In genomic region chr12:5882511-5883185, GRCh38 we compare ENCODE assay signal across 1 cellular context.
TF ChIP-seq lines count a peak whose summit lies in the region.

No MANE protein-coding gene starts in this region.

TF ChIP-seq in K562, 482 proteins besides CTCF, POLR2A, EP300 and RAD21 (continued from another document and continues in another):
- TF ChIP-seq THRB (CRISPR knock-in tag; conservative IDR thresholded peaks at IDR 0.05) (no peak), ARID1B (IDR thresholded peaks at IDR 0.05) (0 out of 2 replicates have a peak, but pooled peaks have one; percentile 14), FOXP4 (CRISPR knock-in tag; IDR thresholded peaks at IDR 0.05; ENCODE audit: borderline replicate concordance) (no peak), ATF2 (CRISPR knock-in tag; IDR thresholded peaks at IDR 0.05) (no peak), SFPQ (IDR thresholded peaks at IDR 0.05; ENCODE audit: low read depth, low read length) (no peak), RBM34 (IDR thresholded peaks at IDR 0.05; ENCODE audit: borderline replicate concordance, insufficient read depth, low read length) (no peak), ELF1 (tag; IDR thresholded peaks at IDR 0.05) (no peak), ZNF124 (CRISPR knock-in tag; IDR thresholded peaks at IDR 0.05) (no peak), HMBOX1 (IDR thresholded peaks at IDR 0.05) (no peak), ERF (CRISPR knock-in tag; IDR thresholded peaks at IDR 0.05) (no peak), NBN (IDR thresholded peaks at IDR 0.05; ENCODE audit: low read depth) (no peak), ZBTB40 (IDR thresholded peaks at IDR 0.05) (no peak), ZBTB40 (CRISPR knock-in tag; IDR thresholded peaks at IDR 0.05) (no peak), KHSRP (IDR thresholded peaks at IDR 0.05) (no peak), NCOA1 (IDR thresholded peaks at IDR 0.05; ENCODE audit: low read depth) (no peak), CBFA2T2 (conservative IDR thresholded peaks at IDR 0.05) (0 out of 2 replicates have a peak, but pooled peaks have one; percentile 3), ARID3A (IDR thresholded peaks at IDR 0.05; ENCODE audit: borderline replicate concordance, low read depth, low read length) (no peak), ETV1 (tag; conservative IDR thresholded peaks at IDR 0.05; ENCODE audit: low read depth) (no peak), GTF2A2 (tag; IDR thresholded peaks at IDR 0.05) (no peak), ZBTB11 (CRISPR knock-in tag; IDR thresholded peaks at IDR 0.05) (no peak), ETS1 (conservative IDR thresholded peaks at IDR 0.05; ENCODE audit: control insufficient read depth, low read depth, low read length) (no peak), BDP1 (IDR thresholded peaks at IDR 0.05; ENCODE audit: insufficient read depth, insufficient read length) (no peak), ZNF277 (CRISPR knock-in tag; IDR thresholded peaks at IDR 0.05; ENCODE audit: borderline replicate concordance) (no peak), RCOR1 (IDR thresholded peaks at IDR 0.05; ENCODE audit: borderline replicate concordance in 1 of 2, low read depth in 2 of 2, low read length in 2 of 2) (no peak), PTTG1 (tag; IDR thresholded peaks at IDR 0.05; ENCODE audit: low read depth) (no peak), KLF10 (CRISPR knock-in tag; IDR thresholded peaks at IDR 0.05) (no peak)
